Comparison of ENCODE assay signal across 19 cellular contexts in genomic region chr1:229025576-229025975, GRCh38.
"Had no signal": no experiment of that assay in that cellular context is flagged by ENCODE, and none has a peak within 500 bp of the region (broad histone marks: within the 10 kb centered on the region; RNA-seq: fewer than 3 reads in every experiment).

No MANE protein-coding gene starts in this region.

- H3K27me3 ChIP-seq: right lobe of liver, spleen, upper lobe of left lung had no signal

- H3K27ac Mint-ChIP-seq: activated CD8-positive, alpha-beta memory T cell treated with anti-CD3 and anti-CD28 coated beads, Interleukin-2, amount 10 ng/mL, durations not matched to agents 7 days and 5 days; activated naive CD8-positive, alpha-beta T cell; T-helper 2 cell treated with Interferon-gamma antibody and Interleukin-4, amounts not matched to agents 5 μg/mL and 100 μg/mL, for 36 hours had no signal

- H3K36me3 Mint-ChIP-seq: activated CD8-positive, alpha-beta memory T cell treated with anti-CD3 and anti-CD28 coated beads, Interleukin-2, amount 10 ng/mL, durations not matched to agents 7 days and 5 days; activated naive CD8-positive, alpha-beta T cell; brain; naive thymus-derived CD4-positive, alpha-beta T cell had no signal

- H3K4me3 Mint-ChIP-seq: activated CD8-positive, alpha-beta memory T cell treated with anti-CD3 and anti-CD28 coated beads, Interleukin-2, amount 10 ng/mL, durations not matched to agents 7 days and 5 days; activated naive CD8-positive, alpha-beta T cell; central memory CD8-positive, alpha-beta T cell; endodermal cell; naive thymus-derived CD4-positive, alpha-beta T cell; T-helper 2 cell treated with Interferon-gamma antibody and Interleukin-4, amounts not matched to agents 5 μg/mL and 100 μg/mL, for 36 hours had no signal

- ATAC-seq: activated CD8-positive, alpha-beta memory T cell treated with anti-CD3 and anti-CD28 coated beads, Interleukin-2, amount 10 ng/mL, durations not matched to agents 7 days and 5 days; lower lobe of right lung; naive thymus-derived CD4-positive, alpha-beta T cell had no signal

- H3K4me1 ChIP-seq: psoas muscle had no signal

- H3K27me3 Mint-ChIP-seq: activated naive CD8-positive, alpha-beta T cell; central memory CD8-positive, alpha-beta T cell had no signal

- H3K9me3 Mint-ChIP-seq: brain; central memory CD8-positive, alpha-beta T cell; endodermal cell; naive thymus-derived CD4-positive, alpha-beta T cell; T-helper 2 cell treated with Interferon-gamma antibody and Interleukin-4, amounts not matched to agents 5 μg/mL and 100 μg/mL, for 36 hours had no signal

- H3K36me3 ChIP-seq: lower lobe of right lung, right lobe of liver, spleen, upper lobe of left lung had no signal

- DNase-seq: activated CD4-positive, alpha-beta T cell treated with anti-CD3 and anti-CD28 coated beads for 1 hour; activated CD4-positive, alpha-beta T cell treated with anti-CD3 and anti-CD28 coated beads, Interleukin-2, amount 50 U/mL, for 48 hours; activated CD8-positive, alpha-beta memory T cell treated with anti-CD3 and anti-CD28 coated beads, Interleukin-2, amount 10 ng/mL, durations not matched to agents 7 days and 5 days; activated gamma-delta T cell; amygdala; hypothalamus; lower lobe of right lung; naive thymus-derived CD4-positive, alpha-beta T cell; psoas muscle; right lobe of liver; spleen; stimulated activated CD4-positive, alpha-beta T cell treated with anti-CD3 and anti-CD28 coated beads, Interleukin-1b, Interleukin-23, amount 100 ng/mL, for 48 hours; stimulated activated naive CD4-positive, alpha-beta T cell; upper lobe of left lung had no signal

- H3K27ac ChIP-seq: lower lobe of right lung, psoas muscle, right lobe of liver had no signal

- H3K9me3 ChIP-seq: lower lobe of right lung, psoas muscle, right lobe of liver, spleen, upper lobe of left lung had no signal

- H3K4me3 ChIP-seq: lower lobe of right lung, psoas muscle, right lobe of liver, spleen, upper lobe of left lung had no signal
